In genomic region chr18:49747876-49748275, GRCh38 we compare ENCODE assay signal across 19 cellular contexts.
DNase-seq lines count a peak whose midpoint lies in the region; ATAC-seq and TF ChIP-seq lines count a peak whose summit lies in the region.
"Had no signal": no experiment of that assay in that cellular context is flagged by ENCODE, and none has a peak within 500 bp of the region (broad histone marks: within the 10 kb centered on the region; RNA-seq: fewer than 3 reads in every experiment).

No MANE protein-coding gene starts in this region.

- TF ChIP-seq POLR2A in thyroid gland (IDR thresholded peaks at IDR 0.05): no peak

- DNase-seq in ELF-1 (ENCODE audit: low read depth, low spot score) (peak; percentile 32), NAMALWA (ENCODE audit: low spot score) (peak; percentile 40), cardiac fibroblast (ENCODE audit: low read depth in 2 of 2) (peak; percentile 51 to 57), mesenteric fat pad (ENCODE audit: low spot score) (peak; percentile 18), thyroid gland (no peak), NCI-H1930 (lab: John Stamatoyannopoulos, UW) (no peak), NCI-H2029 (lab: John Stamatoyannopoulos, UW) (no peak), left ventricle myocardium superior (no peak)
- DNase-seq: activated CD4-positive, alpha-beta T cell treated with anti-CD3 and anti-CD28 coated beads for 4 hours; activated CD8-positive, alpha-beta memory T cell treated with anti-CD3 and anti-CD28 coated beads, Interleukin-2, amount 50 U/mL, for 48 hours; activated gamma-delta T cell treated with Interleukin-2 at 50 U/mL for 16 hours; Caco-2; hippocampal formation; kidney glomerular epithelial cell; NCI-H187 treated with DMSO at 0.1 percent for 48 hours; PC-9; stimulated activated CD4-positive, alpha-beta T cell treated with anti-CD3 and anti-CD28 coated beads, Interleukin-4, amount 100 ng/mL, for 4 hours; stimulated activated CD8-positive, alpha-beta memory T cell treated with anti-CD3 and anti-CD28 coated beads, Interleukin-4, amount 100 ng/mL, for 48 hours had no signal

- ATAC-seq in left ventricle myocardium superior: no peak

- 41 to 52% methylated on average over 5 of the region's 5 CpGs for WGBS in thyroid gland, 2 donors

- no peaks in the 10 kb centered on the region for H3K27me3 ChIP-seq in thyroid gland

- no peak overlapping the region for H3K4me3 ChIP-seq in cardiac fibroblast (replicated peaks in 1 of 2; ENCODE audit: low read depth in 2 of 2, low read length in 2 of 2)
- no peak overlapping the region for H3K4me3 ChIP-seq in thyroid gland (replicated peaks in 1 of 3)
- H3K4me3 ChIP-seq: PC-9, smooth muscle cell had no signal

- no peak overlapping the region for H3K27ac ChIP-seq in thyroid gland
- H3K27ac ChIP-seq: PC-9 had no signal

- H3K4me1 ChIP-seq in thyroid gland: peaks cover 0 to 5% of the 10 kb centered on the region in 2 donors
- H3K4me1 ChIP-seq: Caco-2 had no signal

- no peak for TF ChIP-seq CTCF in cardiac fibroblast (IDR thresholded peaks at IDR 0.05; ENCODE audit: low read depth, low read length)
- no peak for TF ChIP-seq CTCF in thyroid gland (IDR thresholded peaks at IDR 0.05)

- no peaks in the 10 kb centered on the region for H3K36me3 ChIP-seq in thyroid gland

- no peaks in the 10 kb centered on the region for H3K9me3 ChIP-seq in thyroid gland
- H3K9me3 ChIP-seq: Caco-2 had no signal

- intact Hi-C loops in thyroid gland (cut with DNase I) (no loop called here), left ventricle myocardium superior (cut with micrococcal nuclease) (no loop called here)

Comparison
In these comparisons a context has a peak if more than half of its experiments do, and no peak if none do; other contexts are left out.
1. DNase-seq: peak in ELF-1 (single experiment), NAMALWA (single experiment), cardiac fibroblast (2 of 2) and mesenteric fat pad (single experiment); none in thyroid gland (0 of 2), NCI-H1930 (0 of 2), NCI-H2029 (single experiment) and left ventricle myocardium superior (single experiment).